In the genomic region with DNA sequence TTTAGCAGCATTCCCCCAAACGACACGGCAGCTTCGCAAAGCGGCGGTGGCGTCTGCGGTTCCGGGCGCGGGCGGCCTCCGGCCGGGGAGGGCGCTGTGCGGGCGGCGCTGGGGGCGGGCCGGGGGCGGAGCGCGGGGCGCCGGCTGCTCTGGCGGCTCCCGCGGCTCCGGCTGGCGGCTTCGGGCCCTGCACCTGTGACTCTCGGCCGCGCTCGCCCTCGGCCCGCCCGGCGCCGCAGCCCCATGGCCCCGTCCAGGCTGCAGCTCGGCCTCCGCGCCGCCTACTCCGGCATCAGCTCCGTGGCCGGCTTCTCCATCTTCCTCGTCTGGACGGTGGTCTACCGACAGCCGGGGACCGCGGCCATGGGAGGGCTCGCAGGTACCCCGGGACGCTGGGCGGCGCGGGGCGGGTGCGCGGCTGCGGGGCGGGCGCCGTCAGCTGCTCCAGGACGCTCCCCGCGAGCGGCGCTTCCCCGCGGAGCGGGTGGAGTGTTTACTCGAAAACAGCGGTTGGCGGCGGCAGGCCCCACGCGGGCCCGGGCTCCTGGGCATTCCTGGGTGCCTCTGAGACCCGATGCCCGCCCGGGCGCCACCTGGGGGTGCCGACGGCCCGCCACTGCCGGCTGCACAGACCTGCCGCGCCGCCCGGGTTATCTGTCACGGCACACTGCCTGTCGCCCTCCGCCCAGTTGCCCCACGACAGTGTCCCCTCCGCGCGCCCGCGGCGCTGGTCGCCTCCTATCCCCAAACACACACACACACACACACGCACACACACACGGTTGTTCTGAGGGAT, we compare ENCODE assay signal across 1 cellular context.
A peak's percentile ranks its signal among the peaks of the same experiment; 100 is the strongest.
TF ChIP-seq lines count a peak whose summit lies in the region.

Gene SLC48A1, plus strand, starts transcription at position 177 of the 796 bp plus-strand sequence. Its CDS starts 67 bp downstream, at position 244.

TF ChIP-seq in HepG2, 621 proteins besides CTCF, POLR2A, EP300 and RAD21 (continued from another document and continues in another):
- 0 out of 2 replicates have a peak, but pooled peaks have one; percentile 23 for TF ChIP-seq ZNF441 (CRISPR knock-in tag; IDR thresholded peaks at IDR 0.05; ENCODE audit: borderline replicate concordance)
- TF ChIP-seq ZNF724P (CRISPR knock-in tag; IDR thresholded peaks at IDR 0.05; ENCODE audit: borderline replicate concordance) = no peak
- peak; percentile 65 for TF ChIP-seq RBFOX2 (IDR thresholded peaks at IDR 0.05; ENCODE audit: low read depth, low read length)
- TF ChIP-seq KDM2A (CRISPR knock-in tag; IDR thresholded peaks at IDR 0.05; ENCODE audit: borderline replicate concordance, low read depth) = peak; percentile 10; the same call in 1 of the 2 replicates
- peak; percentile 86 for TF ChIP-seq ZFY (CRISPR knock-in tag; IDR thresholded peaks at IDR 0.05)
- TF ChIP-seq, protein P1, sequence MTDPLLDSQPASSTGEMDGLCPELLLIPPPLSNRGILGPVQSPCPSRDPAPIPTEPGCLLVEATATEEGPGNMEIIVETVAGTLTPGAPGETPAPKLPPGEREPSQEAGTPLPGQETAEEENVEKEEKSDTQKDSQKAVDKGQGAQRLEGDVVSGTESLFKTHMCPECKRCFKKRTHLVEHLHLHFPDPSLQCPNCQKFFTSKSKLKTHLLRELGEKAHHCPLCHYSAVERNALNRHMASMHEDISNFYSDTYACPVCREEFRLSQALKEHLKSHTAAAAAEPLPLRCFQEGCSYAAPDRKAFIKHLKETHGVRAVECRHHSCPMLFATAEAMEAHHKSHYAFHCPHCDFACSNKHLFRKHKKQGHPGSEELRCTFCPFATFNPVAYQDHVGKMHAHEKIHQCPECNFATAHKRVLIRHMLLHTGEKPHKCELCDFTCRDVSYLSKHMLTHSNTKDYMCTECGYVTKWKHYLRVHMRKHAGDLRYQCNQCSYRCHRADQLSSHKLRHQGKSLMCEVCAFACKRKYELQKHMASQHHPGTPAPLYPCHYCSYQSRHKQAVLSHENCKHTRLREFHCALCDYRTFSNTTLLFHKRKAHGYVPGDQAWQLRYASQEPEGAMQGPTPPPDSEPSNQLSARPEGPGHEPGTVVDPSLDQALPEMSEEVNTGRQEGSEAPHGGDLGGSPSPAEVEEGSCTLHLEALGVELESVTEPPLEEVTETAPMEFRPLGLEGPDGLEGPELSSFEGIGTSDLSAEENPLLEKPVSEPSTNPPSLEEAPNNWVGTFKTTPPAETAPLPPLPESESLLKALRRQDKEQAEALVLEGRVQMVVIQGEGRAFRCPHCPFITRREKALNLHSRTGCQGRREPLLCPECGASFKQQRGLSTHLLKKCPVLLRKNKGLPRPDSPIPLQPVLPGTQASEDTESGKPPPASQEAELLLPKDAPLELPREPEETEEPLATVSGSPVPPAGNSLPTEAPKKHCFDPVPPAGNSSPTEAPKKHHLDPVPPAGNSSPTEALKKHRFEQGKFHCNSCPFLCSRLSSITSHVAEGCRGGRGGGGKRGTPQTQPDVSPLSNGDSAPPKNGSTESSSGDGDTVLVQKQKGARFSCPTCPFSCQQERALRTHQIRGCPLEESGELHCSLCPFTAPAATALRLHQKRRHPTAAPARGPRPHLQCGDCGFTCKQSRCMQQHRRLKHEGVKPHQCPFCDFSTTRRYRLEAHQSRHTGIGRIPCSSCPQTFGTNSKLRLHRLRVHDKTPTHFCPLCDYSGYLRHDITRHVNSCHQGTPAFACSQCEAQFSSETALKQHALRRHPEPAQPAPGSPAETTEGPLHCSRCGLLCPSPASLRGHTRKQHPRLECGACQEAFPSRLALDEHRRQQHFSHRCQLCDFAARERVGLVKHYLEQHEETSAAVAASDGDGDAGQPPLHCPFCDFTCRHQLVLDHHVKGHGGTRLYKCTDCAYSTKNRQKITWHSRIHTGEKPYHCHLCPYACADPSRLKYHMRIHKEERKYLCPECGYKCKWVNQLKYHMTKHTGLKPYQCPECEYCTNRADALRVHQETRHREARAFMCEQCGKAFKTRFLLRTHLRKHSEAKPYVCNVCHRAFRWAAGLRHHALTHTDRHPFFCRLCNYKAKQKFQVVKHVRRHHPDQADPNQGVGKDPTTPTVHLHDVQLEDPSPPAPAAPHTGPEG (CRISPR knock-in tag; IDR thresholded peaks at IDR 0.05) = peak; percentile 66; the same call in 1 of the 2 replicates
- TF ChIP-seq ZKSCAN8 (CRISPR knock-in tag; IDR thresholded peaks at IDR 0.05; ENCODE audit: borderline replicate concordance) = no peak
- peak; percentile 30 for TF ChIP-seq ASH2L (IDR thresholded peaks at IDR 0.05; ENCODE audit: insufficient read length, low read depth, low read length)
- TF ChIP-seq ZNF777 (CRISPR knock-in tag; IDR thresholded peaks at IDR 0.05) = peak; percentile 93
- no peak for TF ChIP-seq ZNF704 (CRISPR knock-in tag; IDR thresholded peaks at IDR 0.05; ENCODE audit: borderline replicate concordance)
- TF ChIP-seq, protein P2, sequence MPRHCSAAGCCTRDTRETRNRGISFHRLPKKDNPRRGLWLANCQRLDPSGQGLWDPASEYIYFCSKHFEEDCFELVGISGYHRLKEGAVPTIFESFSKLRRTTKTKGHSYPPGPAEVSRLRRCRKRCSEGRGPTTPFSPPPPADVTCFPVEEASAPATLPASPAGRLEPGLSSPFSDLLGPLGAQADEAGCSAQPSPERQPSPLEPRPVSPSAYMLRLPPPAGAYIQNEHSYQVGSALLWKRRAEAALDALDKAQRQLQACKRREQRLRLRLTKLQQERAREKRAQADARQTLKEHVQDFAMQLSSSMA (CRISPR knock-in tag; IDR thresholded peaks at IDR 0.05) = 0 out of 2 replicates have a peak, but pooled peaks have one; percentile 26
- peak; percentile 49 for TF ChIP-seq SAP130 (CRISPR knock-in tag; IDR thresholded peaks at IDR 0.05; ENCODE audit: low read depth)
- peak; percentile 69 for TF ChIP-seq HNRNPLL (IDR thresholded peaks at IDR 0.05; ENCODE audit: low read depth, low read length, poor library complexity, severe bottlenecking)
- 0 out of 2 replicates have a peak, but pooled peaks have one; percentile 39 for TF ChIP-seq TOPORS (CRISPR knock-in tag; IDR thresholded peaks at IDR 0.05)
- peak; percentile 31; the same call in 1 of the 2 replicates for TF ChIP-seq HIC2 (CRISPR knock-in tag; IDR thresholded peaks at IDR 0.05; ENCODE audit: low read depth)
- TF ChIP-seq HES4 (CRISPR knock-in tag; IDR thresholded peaks at IDR 0.05; ENCODE audit: borderline replicate concordance) = peak; percentile 31; the same call in 1 of the 2 replicates
- no peak for TF ChIP-seq NAIF1 (CRISPR knock-in tag; IDR thresholded peaks at IDR 0.05; ENCODE audit: borderline replicate concordance)
- TF ChIP-seq ZNF768 (CRISPR knock-in tag; IDR thresholded peaks at IDR 0.05) = 0 out of 2 replicates have a peak, but pooled peaks have one; percentile 3
- TF ChIP-seq RXRA (CRISPR knock-in tag; IDR thresholded peaks at IDR 0.05) = no peak
- TF ChIP-seq XRCC5 (optimal IDR thresholded peaks at IDR 0.05; ENCODE audit: low read length) = peak; percentile 49
- TF ChIP-seq AGO2 (optimal IDR thresholded peaks at IDR 0.05; ENCODE audit: low read depth, low read length) = peak; percentile 19
- TF ChIP-seq MEIS2 (CRISPR knock-in tag; IDR thresholded peaks at IDR 0.05) = peak; percentile 20; the same call in 1 of the 2 replicates
- TF ChIP-seq, protein P3, sequence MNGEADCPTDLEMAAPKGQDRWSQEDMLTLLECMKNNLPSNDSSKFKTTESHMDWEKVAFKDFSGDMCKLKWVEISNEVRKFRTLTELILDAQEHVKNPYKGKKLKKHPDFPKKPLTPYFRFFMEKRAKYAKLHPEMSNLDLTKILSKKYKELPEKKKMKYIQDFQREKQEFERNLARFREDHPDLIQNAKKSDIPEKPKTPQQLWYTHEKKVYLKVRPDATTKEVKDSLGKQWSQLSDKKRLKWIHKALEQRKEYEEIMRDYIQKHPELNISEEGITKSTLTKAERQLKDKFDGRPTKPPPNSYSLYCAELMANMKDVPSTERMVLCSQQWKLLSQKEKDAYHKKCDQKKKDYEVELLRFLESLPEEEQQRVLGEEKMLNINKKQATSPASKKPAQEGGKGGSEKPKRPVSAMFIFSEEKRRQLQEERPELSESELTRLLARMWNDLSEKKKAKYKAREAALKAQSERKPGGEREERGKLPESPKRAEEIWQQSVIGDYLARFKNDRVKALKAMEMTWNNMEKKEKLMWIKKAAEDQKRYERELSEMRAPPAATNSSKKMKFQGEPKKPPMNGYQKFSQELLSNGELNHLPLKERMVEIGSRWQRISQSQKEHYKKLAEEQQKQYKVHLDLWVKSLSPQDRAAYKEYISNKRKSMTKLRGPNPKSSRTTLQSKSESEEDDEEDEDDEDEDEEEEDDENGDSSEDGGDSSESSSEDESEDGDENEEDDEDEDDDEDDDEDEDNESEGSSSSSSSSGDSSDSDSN (CRISPR knock-in tag; IDR thresholded peaks at IDR 0.05) = peak; percentile 85; the same call in 1 of the 2 replicates
- TF ChIP-seq ZNF275 (CRISPR knock-in tag; IDR thresholded peaks at IDR 0.05; ENCODE audit: borderline replicate concordance) = no peak
- TF ChIP-seq, protein P4, sequence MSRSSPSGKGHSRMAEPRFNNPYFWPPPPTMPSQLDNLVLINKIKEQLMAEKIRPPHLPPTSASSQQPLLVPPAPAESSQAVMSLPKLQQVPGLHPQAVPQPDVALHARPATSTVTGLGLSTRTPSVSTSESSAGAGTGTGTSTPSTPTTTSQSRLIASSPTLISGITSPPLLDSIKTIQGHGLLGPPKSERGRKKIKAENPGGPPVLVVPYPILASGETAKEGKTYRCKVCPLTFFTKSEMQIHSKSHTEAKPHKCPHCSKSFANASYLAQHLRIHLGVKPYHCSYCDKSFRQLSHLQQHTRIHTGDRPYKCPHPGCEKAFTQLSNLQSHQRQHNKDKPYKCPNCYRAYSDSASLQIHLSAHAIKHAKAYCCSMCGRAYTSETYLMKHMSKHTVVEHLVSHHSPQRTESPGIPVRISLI (CRISPR knock-in tag; IDR thresholded peaks at IDR 0.05; ENCODE audit: borderline replicate concordance) = no peak
- 0 out of 2 replicates have a peak, but pooled peaks have one; percentile 8 for TF ChIP-seq ZNF710 (CRISPR knock-in tag; IDR thresholded peaks at IDR 0.05; ENCODE audit: borderline replicate concordance)
- peak; percentile 31; the same call in 1 of the 2 replicates for TF ChIP-seq GABPB1 (CRISPR knock-in tag; IDR thresholded peaks at IDR 0.05)
- no peak for TF ChIP-seq KMT2A (CRISPR knock-in tag; IDR thresholded peaks at IDR 0.05)
- 0 out of 2 replicates have a peak, but pooled peaks have one; percentile 25 for TF ChIP-seq ATF7-NPFF (CRISPR knock-in tag; IDR thresholded peaks at IDR 0.05; ENCODE audit: low read depth)
- TF ChIP-seq SP1 (IDR thresholded peaks at IDR 0.05) = no peak
- TF ChIP-seq SP1 (CRISPR knock-in tag; IDR thresholded peaks at IDR 0.05) = peak; percentile 46; the same call in 1 of the 2 replicates
- peak; percentile 55; the same call in 1 of the 2 replicates for TF ChIP-seq POLR2G (IDR thresholded peaks at IDR 0.05; ENCODE audit: low read depth, low read length)
- peak; percentile 36 for TF ChIP-seq HOXA3 (CRISPR knock-in tag; IDR thresholded peaks at IDR 0.05)
- TF ChIP-seq HNF4A (CRISPR knock-in tag; IDR thresholded peaks at IDR 0.05) = 0 out of 2 replicates have a peak, but pooled peaks have one; percentile 31
- TF ChIP-seq ELF3 (CRISPR knock-in tag; IDR thresholded peaks at IDR 0.05) = 0 out of 2 replicates have a peak, but pooled peaks have one; percentile 10
- peak; percentile 82 for TF ChIP-seq ZFX (CRISPR knock-in tag; IDR thresholded peaks at IDR 0.05; ENCODE audit: low read depth)
- TF ChIP-seq, protein P5, sequence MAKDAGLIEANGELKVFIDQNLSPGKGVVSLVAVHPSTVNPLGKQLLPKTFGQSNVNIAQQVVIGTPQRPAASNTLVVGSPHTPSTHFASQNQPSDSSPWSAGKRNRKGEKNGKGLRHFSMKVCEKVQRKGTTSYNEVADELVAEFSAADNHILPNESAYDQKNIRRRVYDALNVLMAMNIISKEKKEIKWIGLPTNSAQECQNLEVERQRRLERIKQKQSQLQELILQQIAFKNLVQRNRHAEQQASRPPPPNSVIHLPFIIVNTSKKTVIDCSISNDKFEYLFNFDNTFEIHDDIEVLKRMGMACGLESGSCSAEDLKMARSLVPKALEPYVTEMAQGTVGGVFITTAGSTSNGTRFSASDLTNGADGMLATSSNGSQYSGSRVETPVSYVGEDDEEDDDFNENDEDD (CRISPR knock-in tag; IDR thresholded peaks at IDR 0.05; ENCODE audit: borderline replicate concordance) = peak; percentile 13; the same call in 1 of the 2 replicates
